Comparison of ENCODE assay signal across 23 cellular contexts in the genomic region with DNA sequence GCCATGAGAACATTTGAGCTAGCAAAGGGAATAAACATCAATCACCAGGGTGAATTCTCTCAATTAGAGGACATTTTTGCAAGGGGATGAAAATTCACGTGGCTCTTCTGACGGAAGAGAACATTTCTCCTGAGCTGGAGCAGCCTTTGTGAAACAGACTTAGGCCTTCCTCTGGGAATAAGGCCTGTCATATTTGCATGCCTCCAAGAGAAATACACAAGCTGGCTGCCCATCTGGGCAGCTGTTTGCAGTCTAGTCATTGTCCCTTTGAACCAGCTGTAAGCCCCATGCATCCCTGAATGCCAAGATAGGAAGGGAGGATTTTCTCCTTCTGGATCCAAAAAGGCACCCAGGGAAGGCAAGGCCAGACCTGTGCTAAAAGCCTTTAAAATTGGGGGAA. TPM values are rescaled to one million over a fixed set of nuclear protein-coding genes. Genes with fewer than 3 reads are reported as not detected.
"Had no signal": no experiment of that assay in that cellular context is flagged by ENCODE, and none has a peak within 500 bp of the region (broad histone marks: within the 10 kb centered on the region; RNA-seq: fewer than 3 reads in every experiment).

No MANE protein-coding gene starts in this region.

- H3K36me3 ChIP-seq: tibial nerve had no signal

- DNase-seq: activated B cell treated with CpG ODN at 0.5 μM for 24 hours; activated CD4-positive, alpha-beta T cell treated with anti-CD3 and anti-CD28 coated beads for 48 hours; activated CD8-positive, alpha-beta T cell treated with anti-CD3 and anti-CD28 coated beads for 36 hours; activated effector memory CD4-positive, alpha-beta T cell treated with Interleukin-2 at 50 U/mL for 16 hours; activated T-cell treated with anti-CD3 and anti-CD28 coated beads, Interleukin-2, amount 50 U/mL, for 4 hours; cortex of kidney; effector CD4-positive, alpha-beta T cell; foreskin keratinocyte; mucosa of descending colon; naive thymus-derived CD8-positive, alpha-beta T cell; posterior cingulate gyrus; retina; stimulated activated CD4-positive, alpha-beta T cell treated with anti-CD3 and anti-CD28 coated beads, Interleukin-15, amount 100 ng/mL, for 24 hours; stimulated activated CD4-positive, alpha-beta T cell treated with anti-CD3 and anti-CD28 coated beads, Interleukin-4, amount 100 ng/mL, for 1 hour; stimulated activated naive B cell treated with anti-CD40 and anti-IgM and Interleukin-4, amounts not matched to agents 10 μg/mL and 1 μg/mL and 100 μg/mL, for 72 hours had no signal

- H3K9me3 Mint-ChIP-seq: activated B cell treated with CpG ODN at 0.5 μM for 24 hours; activated CD8-positive, alpha-beta T cell treated with anti-CD3 and anti-CD28 coated beads for 36 hours; activated naive CD4-positive, alpha-beta T cell treated with anti-CD3 and anti-CD28 coated beads, Interleukin-2, amount 50 U/mL, for 24 hours; activated T-cell treated with anti-CD3 and anti-CD28 coated beads, Interleukin-2, amount 50 U/mL, for 4 hours; memory B cell; naive thymus-derived CD8-positive, alpha-beta T cell; stimulated activated naive B cell treated with anti-CD40 and anti-IgM and Interleukin-4, amounts not matched to agents 10 μg/mL and 1 μg/mL and 100 μg/mL, for 72 hours; T-helper 2 cell treated with Interferon-gamma antibody and Interleukin-4, amounts not matched to agents 5 μg/mL and 100 μg/mL, for 36 hours had no signal

- H3K27ac Mint-ChIP-seq: activated B cell treated with CpG ODN at 0.5 μM for 24 hours; activated CD8-positive, alpha-beta T cell treated with anti-CD3 and anti-CD28 coated beads for 36 hours; activated naive CD4-positive, alpha-beta T cell treated with anti-CD3 and anti-CD28 coated beads, Interleukin-2, amount 50 U/mL, for 24 hours; memory B cell; naive thymus-derived CD8-positive, alpha-beta T cell; stimulated activated naive B cell treated with anti-CD40 and anti-IgM and Interleukin-4, amounts not matched to agents 10 μg/mL and 1 μg/mL and 100 μg/mL, for 72 hours; T-helper 2 cell treated with Interferon-gamma antibody and Interleukin-4, amounts not matched to agents 5 μg/mL and 100 μg/mL, for 36 hours had no signal

- H3K9me3 ChIP-seq: mucosa of descending colon, tibial nerve had no signal

- H3K4me1 ChIP-seq: foreskin keratinocyte, tibial nerve had no signal

- H3K4me1 Mint-ChIP-seq: activated B cell treated with CpG ODN at 0.5 μM for 24 hours; activated naive CD4-positive, alpha-beta T cell treated with anti-CD3 and anti-CD28 coated beads, Interleukin-2, amount 50 U/mL, for 24 hours; naive thymus-derived CD8-positive, alpha-beta T cell; stimulated activated naive B cell treated with anti-CD40 and anti-IgM and Interleukin-4, amounts not matched to agents 10 μg/mL and 1 μg/mL and 100 μg/mL, for 72 hours had no signal

- H3K27ac ChIP-seq: foreskin keratinocyte, skin epidermis, tibial nerve had no signal

- H3K4me3 ChIP-seq: mucosa of descending colon, skin epidermis, tibial nerve had no signal

- H3K27me3 ChIP-seq: tibial nerve had no signal

- H3K27me3 Mint-ChIP-seq: activated naive CD4-positive, alpha-beta T cell treated with anti-CD3 and anti-CD28 coated beads, Interleukin-2, amount 50 U/mL, for 24 hours had no signal

- H3K4me3 Mint-ChIP-seq: activated B cell treated with CpG ODN at 0.5 μM for 24 hours; activated CD8-positive, alpha-beta T cell treated with anti-CD3 and anti-CD28 coated beads for 36 hours; activated naive CD4-positive, alpha-beta T cell treated with anti-CD3 and anti-CD28 coated beads, Interleukin-2, amount 50 U/mL, for 24 hours; activated T-cell treated with anti-CD3 and anti-CD28 coated beads, Interleukin-2, amount 50 U/mL, for 4 hours; memory B cell; naive thymus-derived CD8-positive, alpha-beta T cell; stimulated activated naive B cell treated with anti-CD40 and anti-IgM and Interleukin-4, amounts not matched to agents 10 μg/mL and 1 μg/mL and 100 μg/mL, for 72 hours; T-helper 2 cell treated with Interferon-gamma antibody and Interleukin-4, amounts not matched to agents 5 μg/mL and 100 μg/mL, for 36 hours had no signal

- H3K36me3 Mint-ChIP-seq: activated naive CD4-positive, alpha-beta T cell treated with anti-CD3 and anti-CD28 coated beads, Interleukin-2, amount 50 U/mL, for 24 hours; memory B cell; naive thymus-derived CD8-positive, alpha-beta T cell; stimulated activated naive B cell treated with anti-CD40 and anti-IgM and Interleukin-4, amounts not matched to agents 10 μg/mL and 1 μg/mL and 100 μg/mL, for 72 hours had no signal

RNA-seq across cellular contexts. Expression of gene LEMD1, which starts 5.5 kb away (rescaled TPM):
- total RNA-seq: activated B cell treated with CpG ODN at 0.5 μM for 24 hours; endothelial cell of umbilical vein; left lobe of liver; mucosa of descending colon; naive thymus-derived CD8-positive, alpha-beta T cell; subcutaneous adipose tissue; tibial nerve had no signal
- polyA plus RNA-seq: endothelial cell of umbilical vein; naive thymus-derived CD8-positive, alpha-beta T cell had no signal

RNA-seq across cellular contexts. Expression of gene BLACAT1, which starts 39.5 kb away (rescaled TPM):
- total RNA-seq: endothelial cell of umbilical vein, subcutaneous adipose tissue had no signal
- polyA plus RNA-seq: endothelial cell of umbilical vein; naive thymus-derived CD8-positive, alpha-beta T cell had no signal

RNA-seq across cellular contexts. Expression of gene KLHDC8A, which starts 59.6 kb away (rescaled TPM):
- total RNA-seq: activated CD8-positive, alpha-beta T cell treated with anti-CD3 and anti-CD28 coated beads for 36 hours; endothelial cell of umbilical vein; foreskin keratinocyte; left lobe of liver; naive thymus-derived CD8-positive, alpha-beta T cell; subcutaneous adipose tissue had no signal
- polyA plus RNA-seq: endothelial cell of umbilical vein; foreskin keratinocyte; naive thymus-derived CD8-positive, alpha-beta T cell had no signal
